ENCODE assay signal across 22 cellular contexts in genomic region chr6:40817369-40817768, GRCh38.
"Had no signal": no experiment of that assay in that cellular context is flagged by ENCODE, and none has a peak within 500 bp of the region (broad histone marks: within the 10 kb centered on the region; RNA-seq: fewer than 3 reads in every experiment).

No MANE protein-coding gene starts in this region.

- FAIRE-seq: islet of Langerhans, small intestine had no signal

- DNase-seq: left ventricle myocardium inferior; mesendoderm; naive thymus-derived CD4-positive, alpha-beta T cell; ovary; small intestine; spleen; stimulated activated CD4-positive, alpha-beta T cell treated with anti-CD3 and anti-CD28 coated beads, Interleukin-4, amount 100 ng/mL, for 24 hours; stimulated activated naive CD4-positive, alpha-beta T cell treated with Interleukin-2 at 50 U/mL for 16 hours; stimulated activated naive CD8-positive, alpha-beta T cell treated with anti-CD3 and anti-CD28 coated beads, Interleukin-15, amount 100 ng/mL, for 72 hours; substantia nigra; uterus had no signal

- H3K27ac Mint-ChIP-seq: mesothelial cell of epicardium; naive thymus-derived CD4-positive, alpha-beta T cell; progenitor cell of endocrine pancreas; stimulated activated effector memory CD8-positive, alpha-beta T cell treated with anti-CD3 and anti-CD28 coated beads, Interleukin-12 subunit alpha, Interleukin-12 subunit beta, amount 100 ng/mL, for 72 hours; type B pancreatic cell had no signal

- H3K9me3 Mint-ChIP-seq: mesothelial cell of epicardium; natural killer cell treated with Interleukin-12 subunit alpha and Interleukin-12 subunit beta and Interleukin-15 and Interleukin-18, amount 100 ng/mL, for 72 hours; stimulated activated effector memory CD8-positive, alpha-beta T cell treated with anti-CD3 and anti-CD28 coated beads, Interleukin-12 subunit alpha, Interleukin-12 subunit beta, amount 100 ng/mL, for 72 hours; type B pancreatic cell had no signal

- H3K27ac ChIP-seq: hepatocyte, left ventricle myocardium inferior, ovary, right atrium auricular region, spleen, tibial nerve, uterus had no signal

- H3K36me3 ChIP-seq: left ventricle myocardium inferior, ovary, right atrium auricular region, spleen, tibial nerve, uterus had no signal

- H3K4me1 Mint-ChIP-seq: mesothelial cell of epicardium; stimulated activated effector memory CD8-positive, alpha-beta T cell treated with anti-CD3 and anti-CD28 coated beads, Interleukin-12 subunit alpha, Interleukin-12 subunit beta, amount 100 ng/mL, for 72 hours had no signal

- H3K4me3 ChIP-seq: hepatocyte, left ventricle myocardium inferior, lung, ovary, right atrium auricular region, spleen, tibial nerve, uterus had no signal

- H3K4me1 ChIP-seq: left ventricle myocardium inferior, right atrium auricular region, spleen, tibial nerve, uterus had no signal

- H3K79me2 ChIP-seq: hepatocyte had no signal

- H2AFZ ChIP-seq: hepatocyte had no signal

- H3K27me3 ChIP-seq: hepatocyte, ovary, right atrium auricular region, tibial nerve, uterus had no signal

- ATAC-seq: naive thymus-derived CD4-positive, alpha-beta T cell; sciatic nerve; stimulated activated effector memory CD8-positive, alpha-beta T cell treated with anti-CD3 and anti-CD28 coated beads, Interleukin-12 subunit alpha, Interleukin-12 subunit beta, amount 100 ng/mL, for 72 hours; stimulated activated naive CD8-positive, alpha-beta T cell treated with anti-CD3 and anti-CD28 coated beads, Interleukin-15, amount 100 ng/mL, for 72 hours had no signal

- H3K4me2 ChIP-seq: hepatocyte had no signal

- H3K36me3 Mint-ChIP-seq: mesothelial cell of epicardium; naive thymus-derived CD4-positive, alpha-beta T cell; natural killer cell treated with Interleukin-12 subunit alpha and Interleukin-12 subunit beta and Interleukin-15 and Interleukin-18, amount 100 ng/mL, for 72 hours; stimulated activated effector memory CD8-positive, alpha-beta T cell treated with anti-CD3 and anti-CD28 coated beads, Interleukin-12 subunit alpha, Interleukin-12 subunit beta, amount 100 ng/mL, for 72 hours; type B pancreatic cell had no signal

- H3K9me3 ChIP-seq: left ventricle myocardium inferior, ovary, right atrium auricular region, spleen, tibial nerve, uterus had no signal

- H3K4me3 Mint-ChIP-seq: mesothelial cell of epicardium; naive thymus-derived CD4-positive, alpha-beta T cell; natural killer cell treated with Interleukin-12 subunit alpha and Interleukin-12 subunit beta and Interleukin-15 and Interleukin-18, amount 100 ng/mL, for 72 hours; stimulated activated effector memory CD8-positive, alpha-beta T cell treated with anti-CD3 and anti-CD28 coated beads, Interleukin-12 subunit alpha, Interleukin-12 subunit beta, amount 100 ng/mL, for 72 hours; stimulated activated naive CD8-positive, alpha-beta T cell treated with anti-CD3 and anti-CD28 coated beads, Interleukin-15, amount 100 ng/mL, for 72 hours; type B pancreatic cell had no signal
